In genomic region chr13:93298741-93299140, GRCh38 we compare ENCODE assay signal across 17 cellular contexts.
"Had no signal": no experiment of that assay in that cellular context is flagged by ENCODE, and none has a peak within 500 bp of the region (broad histone marks: within the 10 kb centered on the region; RNA-seq: fewer than 3 reads in every experiment).

No MANE protein-coding gene starts in this region.

- H3K9me3 ChIP-seq: tibial nerve, vagina had no signal

- H3K27ac ChIP-seq: tibial nerve, vagina, VCaP had no signal

- H3K4me2 ChIP-seq: smooth muscle cell had no signal

- ATAC-seq: activated CD4-positive, alpha-beta T cell treated with anti-CD3 and anti-CD28 coated beads for 36 hours; activated CD8-positive, alpha-beta T cell treated with anti-CD3 and anti-CD28 coated beads for 36 hours; naive thymus-derived CD8-positive, alpha-beta T cell; stimulated activated effector memory CD8-positive, alpha-beta T cell treated with anti-CD3 and anti-CD28 coated beads, Interleukin-12 subunit alpha, Interleukin-12 subunit beta, amount 100 ng/mL, for 72 hours had no signal

- H3K36me3 ChIP-seq: tibial nerve, vagina had no signal

- DNase-seq: activated CD4-positive, alpha-beta T cell treated with anti-CD3 and anti-CD28 coated beads for 36 hours; activated CD8-positive, alpha-beta memory T cell treated with anti-CD3 and anti-CD28 coated beads, Interleukin-2, amount 50 U/mL, for 4 hours; activated CD8-positive, alpha-beta T cell treated with anti-CD3 and anti-CD28 coated beads for 36 hours; activated naive CD4-positive, alpha-beta T cell; caudate nucleus; cortex of kidney; effector CD8-positive, alpha-beta T cell; immature natural killer cell; naive thymus-derived CD8-positive, alpha-beta T cell; posterior cingulate gyrus; T1000 had no signal

- H3K27me3 ChIP-seq: tibial nerve, vagina had no signal

- H3K4me1 ChIP-seq: tibial nerve, vagina had no signal

- H3K4me3 ChIP-seq: lung, smooth muscle cell, tibial nerve, vagina had no signal
